In the genomic region with DNA sequence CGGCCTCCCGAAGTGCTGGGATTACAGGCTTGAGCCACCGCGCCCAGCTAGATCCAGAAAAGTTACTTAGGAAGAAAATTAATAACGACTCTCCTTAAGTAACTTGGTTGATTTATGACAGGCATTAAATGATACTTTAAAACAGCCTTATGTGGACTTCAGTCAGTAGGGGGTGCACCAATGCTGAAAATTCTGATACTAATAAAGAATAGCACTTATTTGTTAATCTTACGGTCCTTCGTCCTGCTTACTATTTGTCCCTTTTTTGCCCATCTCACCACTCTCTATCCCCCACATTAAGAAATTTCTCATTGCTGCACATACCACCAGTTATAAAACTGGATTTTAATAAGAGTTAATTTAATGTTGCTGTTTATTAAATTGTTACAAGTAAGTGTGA, we compare ENCODE assay signal across 9 cellular contexts. TPM values are rescaled to one million over a fixed set of nuclear protein-coding genes. Genes with fewer than 3 reads are reported as not detected.
DNase-seq lines count a peak whose midpoint lies in the region; ATAC-seq and TF ChIP-seq lines count a peak whose summit lies in the region.
"Had no signal": no experiment of that assay in that cellular context is flagged by ENCODE, and none has a peak within 500 bp of the region (broad histone marks: within the 10 kb centered on the region; RNA-seq: fewer than 3 reads in every experiment).

No MANE protein-coding gene starts in this region.

- H2BK20ac ChIP-seq in IMR-90 (ENCODE audit: low read depth, low read length): no peak overlapping the region

- TF ChIP-seq POLR2A in IMR-90 (IDR thresholded peaks at IDR 0.05; ENCODE audit: low read depth, low read length): no peak

- no peak overlapping the region for H2AFZ ChIP-seq in IMR-90 (replicated peaks; ENCODE audit: low read length, poor library complexity)

- DNase-seq in CD1c-positive myeloid dendritic cell (ENCODE audit: extremely low spot score) (peak; percentile 52), IMR-90 (peak; percentile 37), astrocyte of the hippocampus (ENCODE audit: low read depth, low spot score) (peak; percentile 18), lower lobe of right lung (no peak), DMS79 (lab: John Stamatoyannopoulos, UW) (no peak), DMS53 treated with DMSO at 0.1 percent for 48 hours (lab: John Stamatoyannopoulos, UW; ENCODE audit: unreplicated experiment) (no peak), superior temporal gyrus (ENCODE audit: extremely low spot score) (no peak), inferior parietal cortex (ENCODE audit: extremely low spot score) (no peak)
- DNase-seq: effector CD4-positive, alpha-beta T cell had no signal

- no peaks in the 10 kb centered on the region for H3K79me1 ChIP-seq in IMR-90 (ENCODE audit: low read depth in 1 of 2, low read length in 2 of 2)

- dilution Hi-C loops in IMR-90 (cut with HindIII; ENCODE audit: low sequenced_read_pairs, unreplicated experiment): no loop called here

- H3K4me3 ChIP-seq in IMR-90 (ENCODE audit: insufficient read depth, low read depth, low read length): no peak overlapping the region
- H3K4me3 ChIP-seq in lower lobe of right lung: no peak overlapping the region

- no peak overlapping the region for H3K23ac ChIP-seq in IMR-90 (ENCODE audit: low read depth, low read length)

- no peak overlapping the region for H3K56ac ChIP-seq in IMR-90 (ENCODE audit: extremely low read depth, insufficient read depth, low read length)

- no peak overlapping the region for H3K4ac ChIP-seq in IMR-90 (ENCODE audit: low read depth, low read length)

- no peak overlapping the region for H4K5ac ChIP-seq in IMR-90 (ENCODE audit: low read depth, low read length)

- H3K27ac ChIP-seq in IMR-90 (ENCODE audit: insufficient read depth, low read length) (no peak overlapping the region), lower lobe of right lung (no peak overlapping the region)

- H4K8ac ChIP-seq in IMR-90 (ENCODE audit: low read depth in 2 of 2, low read length in 2 of 2): no peak overlapping the region

- intact Hi-C loops in IMR-90 (cut with micrococcal nuclease) (loop anchor here (1.0 to 5.0 kb wide), 2 partner anchors 167 to 442 kb away; no protein-coding TSS in a partner anchor), lower lobe of right lung (cut with DNase I) (no loop called here)

- no CpG with 5 or more reads among the region's 7 CpGs for WGBS in IMR-90 (ENCODE audit: extremely low coverage in 2 of 2, insufficient read length in 1 of 2), 2 experiments

- H2BK5ac ChIP-seq in IMR-90 (ENCODE audit: low read depth, low read length, poor library complexity, severe bottlenecking): no peak overlapping the region

- no peak overlapping the region for H3K14ac ChIP-seq in IMR-90 (replicated peaks; ENCODE audit: low read depth, low read length)

- no peak overlapping the region for H2BK120ac ChIP-seq in IMR-90 (ENCODE audit: low read depth, low read length)

- no peak overlapping the region for H3K18ac ChIP-seq in IMR-90 (ENCODE audit: low read depth, low read length)

- peak; percentile 52 for TF ChIP-seq CTCF in IMR-90 (conservative IDR thresholded peaks at IDR 0.05; ENCODE audit: low read depth, low read length)
- TF ChIP-seq CTCF in lower lobe of right lung (IDR thresholded peaks at IDR 0.05): peak; percentile 34

- TF ChIP-seq RAD21 in IMR-90 (IDR thresholded peaks at IDR 0.05; ENCODE audit: low read length): peak; percentile 54

- in situ Hi-C loops in IMR-90 (cut with MboI; ENCODE audit: low sequenced_read_pairs): no loop called here

- BruUV-seq in IMR-90 (replicated peaks; lab: Mats Ljungman, UMichigan): no TSS peak

- no peak overlapping the region for H2BK15ac ChIP-seq in IMR-90 (ENCODE audit: low read depth, low read length)

- H3K9me3 ChIP-seq in IMR-90 (ENCODE audit: control insufficient read depth, insufficient read depth, low read length) (no peaks in the 10 kb centered on the region), lower lobe of right lung (no peaks in the 10 kb centered on the region)

- H3K36me3 ChIP-seq in IMR-90 (ENCODE audit: control insufficient read depth, insufficient read depth, low read length) (no peaks in the 10 kb centered on the region), lower lobe of right lung (no peaks in the 10 kb centered on the region)

- no peak overlapping the region for H2AK5ac ChIP-seq in IMR-90 (ENCODE audit: low read depth, low read length)

- no peak overlapping the region for H3K9ac ChIP-seq in IMR-90 (ENCODE audit: low read depth, low read length)

- H3K27me3 ChIP-seq in IMR-90 (ENCODE audit: control insufficient read depth, insufficient read depth, low read length) (peaks cover 19% of the 10 kb centered on the region), lower lobe of right lung (ENCODE audit: low read depth) (no peaks in the 10 kb centered on the region)

- H3K4me2 ChIP-seq in IMR-90 (ENCODE audit: low read depth, low read length): no peak overlapping the region

- H3K9me1 ChIP-seq in IMR-90 (ENCODE audit: insufficient read depth, low read length): no peaks in the 10 kb centered on the region

- H4K91ac ChIP-seq in IMR-90 (ENCODE audit: insufficient read depth, low read depth, low read length): no peak overlapping the region

- POLR2A ChIA-PET in IMR-90 (lab: Charles Lee; ENCODE audit: unreplicated experiment): no interaction called here

- H2AK9ac ChIP-seq in IMR-90 (replicated peaks; ENCODE audit: low read depth, low read length, poor library complexity): no peak overlapping the region

- H3K4me1 ChIP-seq in IMR-90 (ENCODE audit: control insufficient read depth, insufficient read depth, low read length) (no peaks in the 10 kb centered on the region), lower lobe of right lung (no peaks in the 10 kb centered on the region)

- H4K20me1 ChIP-seq in IMR-90 (ENCODE audit: insufficient read depth, low read length): no peaks in the 10 kb centered on the region

- CTCF ChIA-PET in IMR-90 (lab: Yijun Ruan, JAX): no interaction called here

- ATAC-seq in IMR-90 (ENCODE audit: low read depth): peak; percentile 60
- ATAC-seq in lower lobe of right lung: no peak

TF ChIP-seq in IMR-90, 13 proteins besides CTCF, POLR2A, EP300 and RAD21:
- TF ChIP-seq CHD1 (IDR thresholded peaks at IDR 0.05; ENCODE audit: low read depth, low read length): no peak
- no peak for TF ChIP-seq RCOR1 (IDR thresholded peaks at IDR 0.05; ENCODE audit: insufficient replicate concordance, low read length)
- peak; percentile 59 for TF ChIP-seq SMC3 (IDR thresholded peaks at IDR 0.05; ENCODE audit: low read depth, low read length)

RNA-seq across cellular contexts. Expression of gene PRELID3B, which starts 12.7 kb away (rescaled TPM):
- total RNA-seq in IMR-90 (2012; rRNA removed) (41.9 and 80.8 TPM in 2 replicates), lower lobe of right lung (43.0 TPM)
- polyA plus RNA-seq in IMR-90 (2012; rRNA removed): 18.0 and 24.8 TPM in 2 replicates
- 3.3 and 4.8 TPM in 2 replicates for polyA plus RNA-seq in IMR-90 (2012; cell fraction: cytosol; rRNA removed)
- 1.4 and 8.0 TPM in 2 replicates for polyA plus RNA-seq in IMR-90 (2012; cell fraction: nucleus; rRNA removed; ENCODE audit: low replicate concordance)

RNA-seq across cellular contexts. Expression of gene ATP5F1E, which starts 23.2 kb away (rescaled TPM):
- 3.8 and 12.2 TPM in 2 replicates for total RNA-seq in IMR-90 (2012; rRNA removed)
- polyA plus RNA-seq in IMR-90 (2012; rRNA removed): 34.5 and 42.6 TPM in 2 replicates
- polyA plus RNA-seq in IMR-90 (2012; cell fraction: cytosol; rRNA removed): 9.0 and 19.1 TPM in 2 replicates
- polyA plus RNA-seq in IMR-90 (2012; cell fraction: nucleus; rRNA removed; ENCODE audit: low replicate concordance): 1.8 and 10.5 TPM in 2 replicates
- 73.8 TPM for total RNA-seq in lower lobe of right lung

RNA-seq across cellular contexts. Expression of gene TUBB1, which starts 36.1 kb away (rescaled TPM):
- total RNA-seq in IMR-90 (2012; rRNA removed) (not detected in 2 replicates), lower lobe of right lung (6.5 TPM)
- polyA plus RNA-seq in IMR-90 (2012; rRNA removed): not detected in 2 replicates
- polyA plus RNA-seq in IMR-90 (2012; cell fraction: cytosol; rRNA removed): not detected in 2 replicates
- polyA plus RNA-seq in IMR-90 (2012; cell fraction: nucleus; rRNA removed; ENCODE audit: low replicate concordance): 0.02 TPM in 1 of 2 replicates, not detected in the other

RNA-seq across cellular contexts. Expression of gene CTSZ, which starts 48.2 kb away (rescaled TPM):
- total RNA-seq in IMR-90 (2012; rRNA removed): 43.6 and 46.1 TPM in 2 replicates
- 82.8 and 88.5 TPM in 2 replicates for polyA plus RNA-seq in IMR-90 (2012; rRNA removed)
- polyA plus RNA-seq in IMR-90 (2012; cell fraction: cytosol; rRNA removed): 78.1 and 134 TPM in 2 replicates
- polyA plus RNA-seq in IMR-90 (2012; cell fraction: nucleus; rRNA removed; ENCODE audit: low replicate concordance): 37.6 and 39.3 TPM in 2 replicates
- total RNA-seq in lower lobe of right lung: 533 TPM

Comparison
In these comparisons a context has a peak if more than half of its experiments do, and no peak if none do; other contexts are left out.
1. DNase-seq: peak in CD1c-positive myeloid dendritic cell (single experiment), IMR-90 (single experiment) and astrocyte of the hippocampus (single experiment); none in lower lobe of right lung (single experiment), DMS79 (single experiment), DMS53 treated with DMSO at 0.1 percent for 48 hours (single experiment), superior temporal gyrus (single experiment) and inferior parietal cortex (single experiment).